Comparison of ENCODE assay signal across 13 cellular contexts in genomic region chr5:175772747-175773533, GRCh38.
A peak's percentile ranks its signal among the peaks of the same experiment; 100 is the strongest.
DNase-seq lines count a peak whose midpoint lies in the region; ATAC-seq and TF ChIP-seq lines count a peak whose summit lies in the region.
"Had no signal": no experiment of that assay in that cellular context is flagged by ENCODE, and none has a peak within 500 bp of the region (broad histone marks: within the 10 kb centered on the region; RNA-seq: fewer than 3 reads in every experiment).

No MANE protein-coding gene starts in this region.

- H3K79me2 ChIP-seq in MM.1S (ENCODE audit: low read length), result no peaks in the 10 kb centered on the region

- H3K9me3 ChIP-seq in MM.1S (replicated peaks; ENCODE audit: insufficient read depth, low read length), result no peaks in the 10 kb centered on the region

- DNase-seq in Daoy (ENCODE audit: low read depth) (peak; percentile 52), MM.1S (no peak), cerebellar cortex (ENCODE audit: low spot score) (peak; percentile 33), left colon (no peak), GM10266 (ENCODE audit: extremely low spot score) (no peak), epidermal melanocyte (ENCODE audit: insufficient read length, low spot score) (no peak), cerebellar nuclear complex (lab: John Stamatoyannopoulos, UW) (no peak)
- DNase-seq in activated CD8-positive, alpha-beta T cell treated with anti-CD3 and anti-CD28 coated beads for 36 hours, result no peak
- DNase-seq: AML-193, DMS153 had no signal

- H3K4me2 ChIP-seq in MM.1S (ENCODE audit: low read depth, low read length), result peak overlapping the region; percentile 35

- no peak overlapping the region for H3K4me3 Mint-ChIP-seq in activated CD8-positive, alpha-beta T cell treated with anti-CD3 and anti-CD28 coated beads for 36 hours

- H3K9me2 ChIP-seq in MM.1S (replicated peaks; ENCODE audit: insufficient read depth, low read length), result no peaks in the 10 kb centered on the region

- no peak overlapping the region for H3K4me3 ChIP-seq in MM.1S (ENCODE audit: low read length)
- H3K4me3 ChIP-seq: coronary artery, GM12878, upper lobe of left lung had no signal

- no peak overlapping the region for H3K9ac ChIP-seq in MM.1S (ENCODE audit: low read length)

- peaks cover 21% of the 10 kb centered on the region for H3K27me3 ChIP-seq in MM.1S (replicated peaks; ENCODE audit: insufficient read depth, low read length)

- H3K27me3 Mint-ChIP-seq in activated CD8-positive, alpha-beta T cell treated with anti-CD3 and anti-CD28 coated beads for 36 hours, result peaks cover 39% of the 10 kb centered on the region

- H2AFZ ChIP-seq in MM.1S (ENCODE audit: low read length), result no peak overlapping the region

- H3K4me1 ChIP-seq in MM.1S (ENCODE audit: low read length), result no peaks in the 10 kb centered on the region

- no peak overlapping the region for H3K27ac Mint-ChIP-seq in activated CD8-positive, alpha-beta T cell treated with anti-CD3 and anti-CD28 coated beads for 36 hours

- H3K36me3 ChIP-seq in MM.1S (replicated peaks; ENCODE audit: insufficient read depth, low read length), result no peaks in the 10 kb centered on the region
- H3K36me3 ChIP-seq: upper lobe of left lung had no signal

- no peaks in the 10 kb centered on the region for H4K20me1 ChIP-seq in MM.1S (ENCODE audit: insufficient read depth, low read length)

- peaks cover under 1% of the 10 kb centered on the region for H3K9me3 Mint-ChIP-seq in activated CD8-positive, alpha-beta T cell treated with anti-CD3 and anti-CD28 coated beads for 36 hours

- H3F3A ChIP-seq in MM.1S (ENCODE audit: insufficient read depth, low read length), result no peaks in the 10 kb centered on the region

- intact Hi-C loops in left colon (cut with DNase I, micrococcal nuclease), result no loop called here
- intact Hi-C loops in activated CD8-positive, alpha-beta T cell treated with anti-CD3 and anti-CD28 coated beads for 36 hours (cut with micrococcal nuclease), result no loop called here

- H3K4me1 Mint-ChIP-seq in activated CD8-positive, alpha-beta T cell treated with anti-CD3 and anti-CD28 coated beads for 36 hours (ENCODE audit: low read depth), result no peaks in the 10 kb centered on the region

- no peak overlapping the region for H3K27ac ChIP-seq in MM.1S (ENCODE audit: low read length)
- H3K27ac ChIP-seq: coronary artery, upper lobe of left lung had no signal

- TF ChIP-seq CTCF in MM.1S (IDR thresholded peaks at IDR 0.05; ENCODE audit: low read length) (no peak), GM10266 (IDR thresholded peaks at IDR 0.05; ENCODE audit: control insufficient read depth, insufficient read depth, low read depth, missing control alignments) (no peak)
- no peak for TF ChIP-seq CTCF in activated CD8-positive, alpha-beta T cell treated with anti-CD3 and anti-CD28 coated beads for 36 hours (IDR thresholded peaks at IDR 0.05)

- ATAC-seq in left colon, result peak; percentile 5
- no peak for ATAC-seq in activated CD8-positive, alpha-beta T cell treated with anti-CD3 and anti-CD28 coated beads for 36 hours
- ATAC-seq: GM12878 had no signal

- H3K36me3 Mint-ChIP-seq in activated CD8-positive, alpha-beta T cell treated with anti-CD3 and anti-CD28 coated beads for 36 hours (ENCODE audit: low read depth), result no peaks in the 10 kb centered on the region

- CTCF ChIA-PET in activated CD8-positive, alpha-beta T cell treated with anti-CD3 and anti-CD28 coated beads for 36 hours (lab: Charles Lee), result interaction anchor here (1.6 kb wide), 1 partner anchor 36 kb away, joined by 4 read pairs; no protein-coding TSS in a partner anchor

- POLR2A ChIA-PET in activated CD8-positive, alpha-beta T cell treated with anti-CD3 and anti-CD28 coated beads for 36 hours (lab: Charles Lee), result no interaction called here

Comparison
In these comparisons a context has a peak if more than half of its experiments do, and no peak if none do; other contexts are left out.
1. DNase-seq: peak in Daoy (single experiment) and cerebellar cortex (single experiment); none in MM.1S (single experiment), left colon (0 of 2), activated CD8-positive, alpha-beta T cell treated with anti-CD3 and anti-CD28 coated beads for 36 hours (single experiment), GM10266 (single experiment), epidermal melanocyte (single experiment) and cerebellar nuclear complex (0 of 2).